In the genomic region with DNA sequence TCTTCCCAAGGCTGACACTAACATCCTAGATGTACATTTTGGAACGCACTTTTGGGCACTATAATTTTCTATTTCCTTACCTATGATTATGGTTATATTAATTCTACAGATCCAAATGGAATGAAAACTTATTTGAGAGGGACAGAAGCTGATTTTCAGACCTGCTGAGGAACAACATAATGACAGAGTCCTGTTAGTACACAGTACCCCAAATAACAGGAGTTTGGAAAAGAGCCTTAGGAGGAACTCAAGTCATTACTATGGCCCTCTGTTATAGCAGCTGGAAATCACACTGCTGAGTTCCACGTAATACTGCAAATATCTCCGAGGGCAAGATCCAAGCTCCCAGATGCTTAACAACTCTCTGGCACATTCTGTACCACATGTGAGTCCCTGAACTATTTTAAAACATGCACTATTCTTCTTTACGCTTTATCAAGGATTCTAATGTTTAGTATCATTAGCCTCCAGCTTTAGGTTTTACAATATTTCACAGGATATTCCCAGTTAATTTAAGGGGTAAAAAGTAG, we compare ENCODE assay signal across 32 cellular contexts.
DNase-seq lines count a peak whose midpoint lies in the region; ATAC-seq and TF ChIP-seq lines count a peak whose summit lies in the region.
"Had no signal": no experiment of that assay in that cellular context is flagged by ENCODE, and none has a peak within 500 bp of the region (broad histone marks: within the 10 kb centered on the region; RNA-seq: fewer than 3 reads in every experiment).

No MANE protein-coding gene starts in this region.

- H3K79me2 ChIP-seq in parathyroid adenoma (peaks cover 6% of the 10 kb centered on the region), H9 (ENCODE audit: insufficient read depth, low read length) (no peaks in the 10 kb centered on the region)

- no peak overlapping the region for H3K4me3 Mint-ChIP-seq in H9
- no peak overlapping the region for H3K4me3 Mint-ChIP-seq in activated CD8-positive, alpha-beta T cell treated with anti-CD3 and anti-CD28 coated beads for 36 hours
- H3K4me3 Mint-ChIP-seq: activated CD4-positive, alpha-beta memory T cell treated with anti-CD3 and anti-CD28 coated beads for 36 hours; activated naive CD4-positive, alpha-beta T cell treated with anti-CD3 and anti-CD28 coated beads, Interleukin-2, amount 10 ng/mL, durations not matched to agents 7 days and 5 days; activated T-helper 1 cell treated with anti-CD3 and anti-CD28 coated beads, Interleukin-12 subunit alpha, Interleukin-12 subunit beta, Interleukin-2, Interleukin-4 antibody, amounts not matched to agents 30 ng/mL and 10 ng/mL and 1 ng/mL, durations not matched to agents 14 hours and 24 hours and 36 hours; B cell; CD8-positive, alpha-beta memory T cell; natural killer cell treated with Interleukin-12 subunit alpha and Interleukin-12 subunit beta and Interleukin-15 and Interleukin-18, amount 100 ng/mL, for 72 hours had no signal

- intact Hi-C loops in left ventricle myocardium inferior (cut with micrococcal nuclease) = no loop called here
- intact Hi-C loops in activated CD8-positive, alpha-beta T cell treated with anti-CD3 and anti-CD28 coated beads for 36 hours (cut with micrococcal nuclease) = no loop called here

- no peak overlapping the region for H2BK20ac ChIP-seq in H9 (ENCODE audit: low read depth, low read length, poor library complexity, severe bottlenecking)

- H3K36me3 ChIP-seq in BE2C (no peaks in the 10 kb centered on the region), left ventricle myocardium inferior (no peaks in the 10 kb centered on the region), parathyroid adenoma (ENCODE audit: control insufficient read depth, insufficient read depth, low read length) (no peaks in the 10 kb centered on the region)
- H3K36me3 ChIP-seq: heart right ventricle, lower lobe of right lung, ovary, uterus had no signal

- H2BK120ac ChIP-seq in H9 (ENCODE audit: low read depth, low read length, poor library complexity, severe bottlenecking) = no peak overlapping the region

- H3K4me3 ChIP-seq in BE2C (ENCODE audit: low read depth, low read length) (peak overlapping the region; percentile 63; the same call in 1 of the 2 replicates), choroid plexus epithelial cell (ENCODE audit: low read depth, low read length) (no peak overlapping the region), left ventricle myocardium inferior (no peak overlapping the region), parathyroid adenoma (ENCODE audit: low read depth, low read length) (no peak overlapping the region)
- H3K4me3 ChIP-seq: heart right ventricle, K562, lower lobe of right lung, ovary, uterus had no signal

- no peak for DNase-seq in BE2C
- peak; percentile 39 for DNase-seq in choroid plexus epithelial cell (ENCODE audit: low read depth)
- no peak for DNase-seq in left ventricle myocardium inferior
- no peak for DNase-seq in activated CD4-positive, alpha-beta T cell treated with anti-CD3 and anti-CD28 coated beads for 4 hours
- no peak for DNase-seq in H9
- DNase-seq in activated CD8-positive, alpha-beta T cell treated with anti-CD3 and anti-CD28 coated beads for 36 hours = no peak
- no peak for DNase-seq in epidermal melanocyte (ENCODE audit: insufficient read length, low spot score)
- DNase-seq: activated CD4-positive, alpha-beta memory T cell treated with anti-CD3 and anti-CD28 coated beads for 36 hours; activated CD4-positive, CD25-positive, alpha-beta regulatory T cell treated with anti-CD3 and anti-CD28 coated beads, Interleukin-2, amount 50 U/mL, for 72 hours; activated CD8-positive, alpha-beta memory T cell treated with anti-CD3 and anti-CD28 coated beads, Interleukin-2, amount 50 U/mL, for 4 hours; activated naive CD4-positive, alpha-beta T cell treated with anti-CD3 and anti-CD28 coated beads, Interleukin-2, amount 10 ng/mL, durations not matched to agents 7 days and 5 days; CD8-positive, alpha-beta memory T cell; effector CD8-positive, alpha-beta T cell; foreskin fibroblast; H7; heart right ventricle; lower lobe of right lung; NCI-H2029; NCI-H226; ovary; retina; SHP77 treated with DMSO at 0.1 percent for 48 hours; stimulated activated CD4-positive, alpha-beta T cell treated with anti-CD3 and anti-CD28 coated beads, Interleukin-1b, Interleukin-23, amount 100 ng/mL, for 48 hours; stimulated activated naive CD8-positive, alpha-beta T cell treated with anti-CD3 and anti-CD28 coated beads, Interleukin-15, Interleukin-2, amounts not matched to agents 100 U/mL and 50 U/mL, for 24 hours; uterus had no signal

- H3K23me2 ChIP-seq in H9 (ENCODE audit: insufficient read length, low read depth, low read length, poor library complexity, severe bottlenecking) = no peaks in the 10 kb centered on the region

- POLR2A ChIA-PET in activated CD8-positive, alpha-beta T cell treated with anti-CD3 and anti-CD28 coated beads for 36 hours (lab: Charles Lee) = no interaction called here

- H3K27ac ChIP-seq in left ventricle myocardium inferior (replicated peaks) (peak overlapping the region; percentile 11), parathyroid adenoma (peak overlapping the region; percentile 24), H9 (ENCODE audit: insufficient read length, low read depth, low read length) (no peak overlapping the region)
- H3K27ac ChIP-seq: epithelial cell of prostate, heart right ventricle, lower lobe of right lung, ovary, uterus had no signal

- H2BK12ac ChIP-seq in H9 (ENCODE audit: insufficient read length, low read depth, low read length) = no peak overlapping the region

- H2AFZ ChIP-seq in parathyroid adenoma (no peak overlapping the region), H9 (ENCODE audit: low read length) (no peak overlapping the region)

- no peak for ATAC-seq in activated CD8-positive, alpha-beta T cell treated with anti-CD3 and anti-CD28 coated beads for 36 hours
- ATAC-seq: K562; lower lobe of right lung; natural killer cell treated with Interleukin-12 subunit alpha and Interleukin-12 subunit beta and Interleukin-15 and Interleukin-18, amount 100 ng/mL, for 72 hours; stimulated activated naive CD8-positive, alpha-beta T cell treated with anti-CD3 and anti-CD28 coated beads, Interleukin-15, Interleukin-2, amounts not matched to agents 100 U/mL and 50 U/mL, for 24 hours had no signal

- H3K9ac ChIP-seq in parathyroid adenoma (no peak overlapping the region), H9 (ENCODE audit: extremely low read depth, insufficient read length, low read length) (no peak overlapping the region)

- H2BK15ac ChIP-seq in H9 (ENCODE audit: low read depth, low read length) = no peak overlapping the region

- no peak overlapping the region for H3K18ac ChIP-seq in H9 (ENCODE audit: insufficient read length, low read depth, low read length)

- no peak overlapping the region for H4K91ac ChIP-seq in H9 (ENCODE audit: insufficient read length, low read depth, low read length)

- no peaks in the 10 kb centered on the region for H3K27me3 Mint-ChIP-seq in H9 (ENCODE audit: low read depth)
- H3K27me3 Mint-ChIP-seq in activated CD8-positive, alpha-beta T cell treated with anti-CD3 and anti-CD28 coated beads for 36 hours = no peaks in the 10 kb centered on the region
- H3K27me3 Mint-ChIP-seq: activated CD4-positive, alpha-beta memory T cell treated with anti-CD3 and anti-CD28 coated beads for 36 hours; activated naive CD4-positive, alpha-beta T cell treated with anti-CD3 and anti-CD28 coated beads, Interleukin-2, amount 10 ng/mL, durations not matched to agents 7 days and 5 days; B cell; brain; CD8-positive, alpha-beta memory T cell; natural killer cell treated with Interleukin-12 subunit alpha and Interleukin-12 subunit beta and Interleukin-15 and Interleukin-18, amount 100 ng/mL, for 72 hours had no signal

- TF ChIP-seq CTCF in BE2C (IDR thresholded peaks at IDR 0.05; ENCODE audit: low read depth, low read length) (no peak), choroid plexus epithelial cell (conservative IDR thresholded peaks at IDR 0.05; ENCODE audit: low read depth, low read length) (no peak), left ventricle myocardium inferior (IDR thresholded peaks at IDR 0.05; ENCODE audit: borderline replicate concordance) (no peak), parathyroid adenoma (IDR thresholded peaks at IDR 0.05) (no peak), H9 (conservative IDR thresholded peaks at IDR 0.05) (no peak)
- TF ChIP-seq CTCF in activated CD8-positive, alpha-beta T cell treated with anti-CD3 and anti-CD28 coated beads for 36 hours (IDR thresholded peaks at IDR 0.05) = no peak

- no peaks in the 10 kb centered on the region for H3K9me3 Mint-ChIP-seq in H9
- peaks cover 10% of the 10 kb centered on the region for H3K9me3 Mint-ChIP-seq in activated CD8-positive, alpha-beta T cell treated with anti-CD3 and anti-CD28 coated beads for 36 hours
- H3K9me3 Mint-ChIP-seq: activated T-helper 1 cell treated with anti-CD3 and anti-CD28 coated beads, Interleukin-12 subunit alpha, Interleukin-12 subunit beta, Interleukin-2, Interleukin-4 antibody, amounts not matched to agents 30 ng/mL and 10 ng/mL and 1 ng/mL, durations not matched to agents 14 hours and 24 hours and 36 hours; brain had no signal

- no peak overlapping the region for H3K23ac ChIP-seq in H9 (ENCODE audit: insufficient read length, low read depth, low read length)

- no peaks in the 10 kb centered on the region for H3K79me1 ChIP-seq in H9 (ENCODE audit: insufficient read depth, low read depth, low read length, poor library complexity, severe bottlenecking)

- H3K4me1 Mint-ChIP-seq in H9 = peaks cover 17 to 23% of the 10 kb centered on the region in 2 experiments
- H3K4me1 Mint-ChIP-seq in activated CD8-positive, alpha-beta T cell treated with anti-CD3 and anti-CD28 coated beads for 36 hours (ENCODE audit: low read depth) = no peaks in the 10 kb centered on the region
- H3K4me1 Mint-ChIP-seq: activated naive CD4-positive, alpha-beta T cell treated with anti-CD3 and anti-CD28 coated beads, Interleukin-2, amount 10 ng/mL, durations not matched to agents 7 days and 5 days; B cell; CD8-positive, alpha-beta memory T cell had no signal

- H3K4me1 ChIP-seq in BE2C (peaks cover 24% of the 10 kb centered on the region), left ventricle myocardium inferior (peaks cover 14% of the 10 kb centered on the region), parathyroid adenoma (peaks cover 9% of the 10 kb centered on the region), H9 (ENCODE audit: insufficient read depth, low read length) (no peaks in the 10 kb centered on the region)
- H3K4me1 ChIP-seq: lower lobe of right lung, uterus had no signal

- no peak overlapping the region for H4K8ac ChIP-seq in H9 (replicated peaks; ENCODE audit: insufficient read length, low read depth, low read length)

- no CpG with 5 or more reads among the region's 4 CpGs for WGBS in H9 (ENCODE audit: extremely low coverage, insufficient read length, low lambda C conversion rate)

- no peaks in the 10 kb centered on the region for H3K36me3 Mint-ChIP-seq in H9 (ENCODE audit: insufficient read depth in 1 of 3, low read depth in 3 of 3)
- no peaks in the 10 kb centered on the region for H3K36me3 Mint-ChIP-seq in activated CD8-positive, alpha-beta T cell treated with anti-CD3 and anti-CD28 coated beads for 36 hours (ENCODE audit: low read depth)
- H3K36me3 Mint-ChIP-seq: activated CD4-positive, alpha-beta memory T cell treated with anti-CD3 and anti-CD28 coated beads for 36 hours; activated naive CD4-positive, alpha-beta T cell treated with anti-CD3 and anti-CD28 coated beads, Interleukin-2, amount 10 ng/mL, durations not matched to agents 7 days and 5 days; CD8-positive, alpha-beta memory T cell had no signal

- no peak overlapping the region for H3K56ac ChIP-seq in H9 (ENCODE audit: insufficient read length, low read depth, low read length)

- H4K5ac ChIP-seq in H9 (ENCODE audit: insufficient read length, low read depth, low read length) = no peak overlapping the region

- no peak overlapping the region for H3K27ac Mint-ChIP-seq in H9
- no peak overlapping the region for H3K27ac Mint-ChIP-seq in activated CD8-positive, alpha-beta T cell treated with anti-CD3 and anti-CD28 coated beads for 36 hours
- H3K27ac Mint-ChIP-seq: activated CD4-positive, alpha-beta memory T cell treated with anti-CD3 and anti-CD28 coated beads for 36 hours; activated naive CD4-positive, alpha-beta T cell treated with anti-CD3 and anti-CD28 coated beads, Interleukin-2, amount 10 ng/mL, durations not matched to agents 7 days and 5 days; activated T-helper 1 cell treated with anti-CD3 and anti-CD28 coated beads, Interleukin-12 subunit alpha, Interleukin-12 subunit beta, Interleukin-2, Interleukin-4 antibody, amounts not matched to agents 30 ng/mL and 10 ng/mL and 1 ng/mL, durations not matched to agents 14 hours and 24 hours and 36 hours; B cell; CD8-positive, alpha-beta memory T cell; natural killer cell treated with Interleukin-12 subunit alpha and Interleukin-12 subunit beta and Interleukin-15 and Interleukin-18, amount 100 ng/mL, for 72 hours had no signal

- no peak overlapping the region for H3T11ph ChIP-seq in H9 (ENCODE audit: low read length)

- no peaks in the 10 kb centered on the region for H3K27me3 ChIP-seq in BE2C
- no peaks in the 10 kb centered on the region for H3K27me3 ChIP-seq in left ventricle myocardium inferior (ENCODE audit: low read depth)
- no peaks in the 10 kb centered on the region for H3K27me3 ChIP-seq in parathyroid adenoma (ENCODE audit: control insufficient read depth, insufficient read depth, low read length)
- no peaks in the 10 kb centered on the region for H3K27me3 ChIP-seq in H9 (ENCODE audit: insufficient read depth, low read length)
- H3K27me3 ChIP-seq: heart right ventricle, ovary, uterus had no signal

- CTCF ChIA-PET in activated CD8-positive, alpha-beta T cell treated with anti-CD3 and anti-CD28 coated beads for 36 hours (lab: Charles Lee) = no interaction called here

- no peak overlapping the region for H2AK5ac ChIP-seq in H9 (ENCODE audit: insufficient read length, low read length)

- H3K9me3 ChIP-seq in BE2C (no peaks in the 10 kb centered on the region), left ventricle myocardium inferior (replicated peaks) (no peaks in the 10 kb centered on the region), parathyroid adenoma (ENCODE audit: control insufficient read depth, low read length) (no peaks in the 10 kb centered on the region), H9 (ENCODE audit: control insufficient read depth, low read depth, low read length) (no peaks in the 10 kb centered on the region)
- H3K9me3 ChIP-seq: heart right ventricle, lower lobe of right lung, ovary, uterus had no signal

- H3K4me2 ChIP-seq in parathyroid adenoma (ENCODE audit: low read length) = no peak overlapping the region
- no peak overlapping the region for H3K4me2 ChIP-seq in H9 (ENCODE audit: insufficient read depth, insufficient read length, low read length)

- no peak overlapping the region for H3K4ac ChIP-seq in H9 (ENCODE audit: low read depth, low read length)

- H4K20me1 ChIP-seq in H9 (ENCODE audit: control insufficient read depth, insufficient read depth, insufficient read length) = no peaks in the 10 kb centered on the region

- H2BK5ac ChIP-seq in H9 (ENCODE audit: insufficient read length, low read length) = no peak overlapping the region

- H3K14ac ChIP-seq in H9 (ENCODE audit: insufficient read depth, low read length) = no peak overlapping the region
